5 cellular contexts compared by ENCODE assay signal in the genomic region with DNA sequence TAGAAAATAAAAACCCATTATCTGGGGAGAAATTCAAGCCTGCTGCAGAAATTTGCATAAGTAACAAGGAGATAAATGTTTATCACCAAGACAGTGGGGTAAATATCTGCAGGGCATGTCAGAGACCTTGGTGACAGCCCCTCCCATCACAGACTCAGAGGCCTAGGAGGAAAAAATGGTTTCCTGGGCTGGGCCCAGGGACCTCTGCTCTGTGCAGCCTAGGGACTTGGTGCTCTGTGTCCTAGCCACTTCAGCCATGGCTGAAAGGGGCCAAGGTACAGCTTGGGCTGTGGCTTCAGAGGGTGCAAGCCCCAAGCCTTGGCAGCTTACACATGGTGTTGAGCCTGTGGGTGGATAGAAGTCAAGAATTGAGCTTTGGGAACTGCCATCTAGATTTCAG. TPM values are rescaled to one million over a fixed set of nuclear protein-coding genes. Genes with fewer than 3 reads are reported as not detected.
"Had no signal": no experiment of that assay in that cellular context is flagged by ENCODE, and none has a peak within 500 bp of the region (broad histone marks: within the 10 kb centered on the region; RNA-seq: fewer than 3 reads in every experiment).

No MANE protein-coding gene starts in this region.

RNA-seq across cellular contexts. Expression of a gene that starts 3.9 kb away (rescaled TPM):
- total RNA-seq: GM23248, H4, HT-29, IMR-90 had no signal
- polyA plus RNA-seq: GM23248, IMR-90 had no signal

RNA-seq across cellular contexts. Expression of a gene that starts 57.2 kb away (rescaled TPM):
- total RNA-seq: GM23248, H4, H7, HT-29, IMR-90 had no signal
- polyA plus RNA-seq: GM23248, IMR-90 had no signal
